1 cellular context compared by ENCODE assay signal in genomic region chr3:42094992-42095391, GRCh38.
TF ChIP-seq lines count a peak whose summit lies in the region.

No MANE protein-coding gene starts in this region.

TF ChIP-seq in HEK293, 187 proteins besides CTCF, POLR2A, EP300 and RAD21:
- no peak for TF ChIP-seq PRDM2 (tag by site-specific recombination; IDR thresholded peaks at IDR 0.05; ENCODE audit: borderline replicate concordance)
- TF ChIP-seq ZNF394 (tag by site-specific recombination; IDR thresholded peaks at IDR 0.05; ENCODE audit: borderline replicate concordance), result peak; percentile 56; the same call in 1 of the 2 replicates
